1 cellular context compared by ENCODE assay signal in the genomic region with DNA sequence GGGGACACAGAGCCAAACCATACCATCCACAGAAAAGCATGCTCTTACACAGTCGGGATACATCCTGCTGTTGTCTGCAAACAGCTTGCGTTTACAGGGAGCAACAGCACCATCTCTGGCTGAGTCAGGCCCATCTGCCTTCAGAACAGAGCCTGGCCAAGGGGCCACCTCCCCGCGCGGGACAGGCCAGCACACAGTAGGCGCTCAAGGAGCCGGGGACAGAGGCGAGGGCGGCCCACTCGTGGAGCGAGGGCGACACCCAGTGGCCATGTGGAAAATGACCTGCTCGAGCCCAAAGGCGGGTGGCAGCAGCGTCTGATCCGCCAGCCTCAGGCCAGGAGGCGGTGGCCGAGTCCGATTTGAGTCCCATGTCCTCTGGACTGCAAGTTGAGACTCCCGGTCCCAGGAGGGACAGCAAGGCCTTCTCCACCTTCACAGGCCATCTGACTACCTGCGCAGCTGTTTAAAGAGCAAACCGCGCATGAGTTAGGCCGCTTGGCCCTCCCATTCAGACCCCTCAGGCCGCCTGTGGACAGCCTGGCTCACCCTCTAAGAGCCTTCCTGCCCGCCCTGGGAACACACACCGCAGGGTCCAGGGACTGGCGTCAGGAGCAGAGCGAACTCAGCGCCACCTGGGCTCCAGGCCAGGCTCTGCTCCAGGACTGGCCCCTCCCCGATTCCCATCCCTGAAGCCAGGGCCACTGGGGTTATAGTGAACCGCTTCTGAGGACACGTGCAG.
TF ChIP-seq lines count a peak whose summit lies in the region.

No MANE protein-coding gene starts in this region.

TF ChIP-seq in HepG2, 621 proteins besides CTCF, POLR2A, EP300 and RAD21 (continued from another document and continues in another):
- TF ChIP-seq, protein P1, sequence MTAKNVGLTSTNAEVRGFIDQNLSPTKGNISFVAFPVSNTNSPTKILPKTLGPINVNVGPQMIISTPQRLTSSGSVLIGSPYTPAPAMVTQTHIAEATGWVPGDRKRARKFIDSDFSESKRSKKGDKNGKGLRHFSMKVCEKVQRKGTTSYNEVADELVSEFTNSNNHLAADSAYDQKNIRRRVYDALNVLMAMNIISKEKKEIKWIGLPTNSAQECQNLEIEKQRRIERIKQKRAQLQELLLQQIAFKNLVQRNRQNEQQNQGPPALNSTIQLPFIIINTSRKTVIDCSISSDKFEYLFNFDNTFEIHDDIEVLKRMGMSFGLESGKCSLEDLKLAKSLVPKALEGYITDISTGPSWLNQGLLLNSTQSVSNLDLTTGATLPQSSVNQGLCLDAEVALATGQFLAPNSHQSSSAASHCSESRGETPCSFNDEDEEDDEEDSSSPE (CRISPR knock-in tag; IDR thresholded peaks at IDR 0.05) = no peak
- TF ChIP-seq HIVEP1 (CRISPR knock-in tag; IDR thresholded peaks at IDR 0.05) (no peak), SALL2 (CRISPR knock-in tag; IDR thresholded peaks at IDR 0.05) (peak; percentile 35; the same call in 1 of the 2 replicates), THAP11 (CRISPR knock-in tag; IDR thresholded peaks at IDR 0.05) (peak; percentile 64), GATA4 (IDR thresholded peaks at IDR 0.05; ENCODE audit: borderline replicate concordance, low read depth) (no peak), RARG (CRISPR knock-in tag; IDR thresholded peaks at IDR 0.05; ENCODE audit: low read depth) (no peak), KLF12 (CRISPR knock-in tag; IDR thresholded peaks at IDR 0.05; ENCODE audit: borderline replicate concordance) (peak; percentile 86; the same call in 1 of the 2 replicates), ZNF292 (CRISPR knock-in tag; IDR thresholded peaks at IDR 0.05; ENCODE audit: borderline replicate concordance, low read depth) (peak; percentile 95), FOSL1 (CRISPR knock-in tag; IDR thresholded peaks at IDR 0.05; ENCODE audit: borderline replicate concordance) (no peak), GZF1 (CRISPR knock-in tag; IDR thresholded peaks at IDR 0.05) (0 out of 2 replicates have a peak, but pooled peaks have one; percentile 16), SRY (CRISPR knock-in tag; IDR thresholded peaks at IDR 0.05) (no peak), KDM4B (CRISPR knock-in tag; IDR thresholded peaks at IDR 0.05) (peak; percentile 82; the same call in 1 of the 2 replicates), DNMT1 (CRISPR knock-in tag; IDR thresholded peaks at IDR 0.05) (no peak; the same call in 1 of the 2 replicates), ZBTB38 (CRISPR knock-in tag; IDR thresholded peaks at IDR 0.05) (peak; percentile 78), CAMTA2 (CRISPR knock-in tag; IDR thresholded peaks at IDR 0.05; ENCODE audit: borderline replicate concordance) (no peak; the same call in 1 of the 2 replicates), STAT5B (CRISPR knock-in tag; IDR thresholded peaks at IDR 0.05) (no peak), RELA (CRISPR knock-in tag; IDR thresholded peaks at IDR 0.05) (peak; percentile 64), ARNT (IDR thresholded peaks at IDR 0.05) (no peak), CBX1 (IDR thresholded peaks at IDR 0.05; ENCODE audit: low read depth) (peak; percentile 71), MTA3 (CRISPR knock-in tag; IDR thresholded peaks at IDR 0.05) (no peak), NKX3-1 (CRISPR knock-in tag; IDR thresholded peaks at IDR 0.05) (no peak), AKAP8 (CRISPR knock-in tag; IDR thresholded peaks at IDR 0.05) (0 out of 2 replicates have a peak, but pooled peaks have one; percentile 51), YEATS2 (CRISPR knock-in tag; IDR thresholded peaks at IDR 0.05; ENCODE audit: borderline replicate concordance) (peak; percentile 72; the same call in 1 of the 2 replicates), ZMYM2 (CRISPR knock-in tag; IDR thresholded peaks at IDR 0.05) (peak; percentile 68; the same call in 1 of the 2 replicates), ZNF326 (CRISPR knock-in tag; IDR thresholded peaks at IDR 0.05; ENCODE audit: borderline replicate concordance) (no peak), CREM (IDR thresholded peaks at IDR 0.05) (no peak), CREM (CRISPR knock-in tag; IDR thresholded peaks at IDR 0.05) (no peak)
- TF ChIP-seq, protein P2, sequence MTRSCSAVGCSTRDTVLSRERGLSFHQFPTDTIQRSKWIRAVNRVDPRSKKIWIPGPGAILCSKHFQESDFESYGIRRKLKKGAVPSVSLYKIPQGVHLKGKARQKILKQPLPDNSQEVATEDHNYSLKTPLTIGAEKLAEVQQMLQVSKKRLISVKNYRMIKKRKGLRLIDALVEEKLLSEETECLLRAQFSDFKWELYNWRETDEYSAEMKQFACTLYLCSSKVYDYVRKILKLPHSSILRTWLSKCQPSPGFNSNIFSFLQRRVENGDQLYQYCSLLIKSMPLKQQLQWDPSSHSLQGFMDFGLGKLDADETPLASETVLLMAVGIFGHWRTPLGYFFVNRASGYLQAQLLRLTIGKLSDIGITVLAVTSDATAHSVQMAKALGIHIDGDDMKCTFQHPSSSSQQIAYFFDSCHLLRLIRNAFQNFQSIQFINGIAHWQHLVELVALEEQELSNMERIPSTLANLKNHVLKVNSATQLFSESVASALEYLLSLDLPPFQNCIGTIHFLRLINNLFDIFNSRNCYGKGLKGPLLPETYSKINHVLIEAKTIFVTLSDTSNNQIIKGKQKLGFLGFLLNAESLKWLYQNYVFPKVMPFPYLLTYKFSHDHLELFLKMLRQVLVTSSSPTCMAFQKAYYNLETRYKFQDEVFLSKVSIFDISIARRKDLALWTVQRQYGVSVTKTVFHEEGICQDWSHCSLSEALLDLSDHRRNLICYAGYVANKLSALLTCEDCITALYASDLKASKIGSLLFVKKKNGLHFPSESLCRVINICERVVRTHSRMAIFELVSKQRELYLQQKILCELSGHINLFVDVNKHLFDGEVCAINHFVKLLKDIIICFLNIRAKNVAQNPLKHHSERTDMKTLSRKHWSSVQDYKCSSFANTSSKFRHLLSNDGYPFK (CRISPR knock-in tag; IDR thresholded peaks at IDR 0.05; ENCODE audit: borderline replicate concordance) = peak; percentile 79; the same call in 1 of the 2 replicates
- TF ChIP-seq, protein P3, sequence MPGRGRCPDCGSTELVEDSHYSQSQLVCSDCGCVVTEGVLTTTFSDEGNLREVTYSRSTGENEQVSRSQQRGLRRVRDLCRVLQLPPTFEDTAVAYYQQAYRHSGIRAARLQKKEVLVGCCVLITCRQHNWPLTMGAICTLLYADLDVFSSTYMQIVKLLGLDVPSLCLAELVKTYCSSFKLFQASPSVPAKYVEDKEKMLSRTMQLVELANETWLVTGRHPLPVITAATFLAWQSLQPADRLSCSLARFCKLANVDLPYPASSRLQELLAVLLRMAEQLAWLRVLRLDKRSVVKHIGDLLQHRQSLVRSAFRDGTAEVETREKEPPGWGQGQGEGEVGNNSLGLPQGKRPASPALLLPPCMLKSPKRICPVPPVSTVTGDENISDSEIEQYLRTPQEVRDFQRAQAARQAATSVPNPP (CRISPR knock-in tag; IDR thresholded peaks at IDR 0.05) = no peak
- TF ChIP-seq, protein P4, sequence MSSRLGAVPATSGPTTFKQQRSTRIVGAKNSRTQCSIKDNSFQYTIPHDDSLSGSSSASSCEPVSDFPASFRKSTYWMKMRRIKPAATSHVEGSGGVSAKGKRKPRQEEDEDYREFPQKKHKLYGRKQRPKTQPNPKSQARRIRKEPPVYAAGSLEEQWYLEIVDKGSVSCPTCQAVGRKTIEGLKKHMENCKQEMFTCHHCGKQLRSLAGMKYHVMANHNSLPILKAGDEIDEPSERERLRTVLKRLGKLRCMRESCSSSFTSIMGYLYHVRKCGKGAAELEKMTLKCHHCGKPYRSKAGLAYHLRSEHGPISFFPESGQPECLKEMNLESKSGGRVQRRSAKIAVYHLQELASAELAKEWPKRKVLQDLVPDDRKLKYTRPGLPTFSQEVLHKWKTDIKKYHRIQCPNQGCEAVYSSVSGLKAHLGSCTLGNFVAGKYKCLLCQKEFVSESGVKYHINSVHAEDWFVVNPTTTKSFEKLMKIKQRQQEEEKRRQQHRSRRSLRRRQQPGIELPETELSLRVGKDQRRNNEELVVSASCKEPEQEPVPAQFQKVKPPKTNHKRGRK (CRISPR knock-in tag; IDR thresholded peaks at IDR 0.05) = peak; percentile 68; the same call in 1 of the 2 replicates
- TF ChIP-seq, protein P5, sequence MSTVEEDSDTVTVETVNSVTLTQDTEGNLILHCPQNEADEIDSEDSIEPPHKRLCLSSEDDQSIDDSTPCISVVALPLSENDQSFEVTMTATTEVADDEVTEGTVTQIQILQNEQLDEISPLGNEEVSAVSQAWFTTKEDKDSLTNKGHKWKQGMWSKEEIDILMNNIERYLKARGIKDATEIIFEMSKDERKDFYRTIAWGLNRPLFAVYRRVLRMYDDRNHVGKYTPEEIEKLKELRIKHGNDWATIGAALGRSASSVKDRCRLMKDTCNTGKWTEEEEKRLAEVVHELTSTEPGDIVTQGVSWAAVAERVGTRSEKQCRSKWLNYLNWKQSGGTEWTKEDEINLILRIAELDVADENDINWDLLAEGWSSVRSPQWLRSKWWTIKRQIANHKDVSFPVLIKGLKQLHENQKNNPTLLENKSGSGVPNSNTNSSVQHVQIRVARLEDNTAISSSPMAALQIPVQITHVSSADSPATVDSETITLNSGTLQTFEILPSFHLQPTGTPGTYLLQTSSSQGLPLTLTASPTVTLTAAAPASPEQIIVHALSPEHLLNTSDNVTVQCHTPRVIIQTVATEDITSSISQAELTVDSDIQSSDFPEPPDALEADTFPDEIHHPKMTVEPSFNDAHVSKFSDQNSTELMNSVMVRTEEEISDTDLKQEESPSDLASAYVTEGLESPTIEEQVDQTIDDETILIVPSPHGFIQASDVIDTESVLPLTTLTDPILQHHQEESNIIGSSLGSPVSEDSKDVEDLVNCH (CRISPR knock-in tag; IDR thresholded peaks at IDR 0.05) = no peak
- TF ChIP-seq, protein P6, sequence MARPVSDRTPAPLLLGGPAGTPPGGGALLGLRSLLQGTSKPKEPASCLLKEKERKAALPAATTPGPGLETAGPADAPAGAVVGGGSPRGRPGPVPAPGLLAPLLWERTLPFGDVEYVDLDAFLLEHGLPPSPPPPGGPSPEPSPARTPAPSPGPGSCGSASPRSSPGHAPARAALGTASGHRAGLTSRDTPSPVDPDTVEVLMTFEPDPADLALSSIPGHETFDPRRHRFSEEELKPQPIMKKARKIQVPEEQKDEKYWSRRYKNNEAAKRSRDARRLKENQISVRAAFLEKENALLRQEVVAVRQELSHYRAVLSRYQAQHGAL (CRISPR knock-in tag; IDR thresholded peaks at IDR 0.05; ENCODE audit: not compliant biosample characterization) = peak; percentile 88
- TF ChIP-seq, protein P7, sequence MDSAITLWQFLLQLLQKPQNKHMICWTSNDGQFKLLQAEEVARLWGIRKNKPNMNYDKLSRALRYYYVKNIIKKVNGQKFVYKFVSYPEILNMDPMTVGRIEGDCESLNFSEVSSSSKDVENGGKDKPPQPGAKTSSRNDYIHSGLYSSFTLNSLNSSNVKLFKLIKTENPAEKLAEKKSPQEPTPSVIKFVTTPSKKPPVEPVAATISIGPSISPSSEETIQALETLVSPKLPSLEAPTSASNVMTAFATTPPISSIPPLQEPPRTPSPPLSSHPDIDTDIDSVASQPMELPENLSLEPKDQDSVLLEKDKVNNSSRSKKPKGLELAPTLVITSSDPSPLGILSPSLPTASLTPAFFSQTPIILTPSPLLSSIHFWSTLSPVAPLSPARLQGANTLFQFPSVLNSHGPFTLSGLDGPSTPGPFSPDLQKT (CRISPR knock-in tag; IDR thresholded peaks at IDR 0.05; ENCODE audit: borderline replicate concordance) = no peak
- TF ChIP-seq, protein P8, sequence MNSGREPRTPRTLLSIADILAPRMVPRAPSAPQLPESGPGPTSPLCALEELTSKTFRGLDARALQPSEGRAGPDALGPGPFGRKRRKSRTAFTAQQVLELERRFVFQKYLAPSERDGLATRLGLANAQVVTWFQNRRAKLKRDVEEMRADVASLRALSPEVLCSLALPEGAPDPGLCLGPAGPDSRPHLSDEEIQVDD (CRISPR knock-in tag; IDR thresholded peaks at IDR 0.05; ENCODE audit: borderline replicate concordance) = 0 out of 2 replicates have a peak, but pooled peaks have one; percentile 14
- TF ChIP-seq, protein P9, sequence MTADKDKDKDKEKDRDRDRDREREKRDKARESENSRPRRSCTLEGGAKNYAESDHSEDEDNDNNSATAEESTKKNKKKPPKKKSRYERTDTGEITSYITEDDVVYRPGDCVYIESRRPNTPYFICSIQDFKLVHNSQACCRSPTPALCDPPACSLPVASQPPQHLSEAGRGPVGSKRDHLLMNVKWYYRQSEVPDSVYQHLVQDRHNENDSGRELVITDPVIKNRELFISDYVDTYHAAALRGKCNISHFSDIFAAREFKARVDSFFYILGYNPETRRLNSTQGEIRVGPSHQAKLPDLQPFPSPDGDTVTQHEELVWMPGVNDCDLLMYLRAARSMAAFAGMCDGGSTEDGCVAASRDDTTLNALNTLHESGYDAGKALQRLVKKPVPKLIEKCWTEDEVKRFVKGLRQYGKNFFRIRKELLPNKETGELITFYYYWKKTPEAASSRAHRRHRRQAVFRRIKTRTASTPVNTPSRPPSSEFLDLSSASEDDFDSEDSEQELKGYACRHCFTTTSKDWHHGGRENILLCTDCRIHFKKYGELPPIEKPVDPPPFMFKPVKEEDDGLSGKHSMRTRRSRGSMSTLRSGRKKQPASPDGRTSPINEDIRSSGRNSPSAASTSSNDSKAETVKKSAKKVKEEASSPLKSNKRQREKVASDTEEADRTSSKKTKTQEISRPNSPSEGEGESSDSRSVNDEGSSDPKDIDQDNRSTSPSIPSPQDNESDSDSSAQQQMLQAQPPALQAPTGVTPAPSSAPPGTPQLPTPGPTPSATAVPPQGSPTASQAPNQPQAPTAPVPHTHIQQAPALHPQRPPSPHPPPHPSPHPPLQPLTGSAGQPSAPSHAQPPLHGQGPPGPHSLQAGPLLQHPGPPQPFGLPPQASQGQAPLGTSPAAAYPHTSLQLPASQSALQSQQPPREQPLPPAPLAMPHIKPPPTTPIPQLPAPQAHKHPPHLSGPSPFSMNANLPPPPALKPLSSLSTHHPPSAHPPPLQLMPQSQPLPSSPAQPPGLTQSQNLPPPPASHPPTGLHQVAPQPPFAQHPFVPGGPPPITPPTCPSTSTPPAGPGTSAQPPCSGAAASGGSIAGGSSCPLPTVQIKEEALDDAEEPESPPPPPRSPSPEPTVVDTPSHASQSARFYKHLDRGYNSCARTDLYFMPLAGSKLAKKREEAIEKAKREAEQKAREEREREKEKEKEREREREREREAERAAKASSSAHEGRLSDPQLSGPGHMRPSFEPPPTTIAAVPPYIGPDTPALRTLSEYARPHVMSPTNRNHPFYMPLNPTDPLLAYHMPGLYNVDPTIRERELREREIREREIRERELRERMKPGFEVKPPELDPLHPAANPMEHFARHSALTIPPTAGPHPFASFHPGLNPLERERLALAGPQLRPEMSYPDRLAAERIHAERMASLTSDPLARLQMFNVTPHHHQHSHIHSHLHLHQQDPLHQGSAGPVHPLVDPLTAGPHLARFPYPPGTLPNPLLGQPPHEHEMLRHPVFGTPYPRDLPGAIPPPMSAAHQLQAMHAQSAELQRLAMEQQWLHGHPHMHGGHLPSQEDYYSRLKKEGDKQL (CRISPR knock-in tag; IDR thresholded peaks at IDR 0.05; ENCODE audit: low read depth) = 0 out of 2 replicates have a peak, but pooled peaks have one; percentile 36
- TF ChIP-seq, protein P10, sequence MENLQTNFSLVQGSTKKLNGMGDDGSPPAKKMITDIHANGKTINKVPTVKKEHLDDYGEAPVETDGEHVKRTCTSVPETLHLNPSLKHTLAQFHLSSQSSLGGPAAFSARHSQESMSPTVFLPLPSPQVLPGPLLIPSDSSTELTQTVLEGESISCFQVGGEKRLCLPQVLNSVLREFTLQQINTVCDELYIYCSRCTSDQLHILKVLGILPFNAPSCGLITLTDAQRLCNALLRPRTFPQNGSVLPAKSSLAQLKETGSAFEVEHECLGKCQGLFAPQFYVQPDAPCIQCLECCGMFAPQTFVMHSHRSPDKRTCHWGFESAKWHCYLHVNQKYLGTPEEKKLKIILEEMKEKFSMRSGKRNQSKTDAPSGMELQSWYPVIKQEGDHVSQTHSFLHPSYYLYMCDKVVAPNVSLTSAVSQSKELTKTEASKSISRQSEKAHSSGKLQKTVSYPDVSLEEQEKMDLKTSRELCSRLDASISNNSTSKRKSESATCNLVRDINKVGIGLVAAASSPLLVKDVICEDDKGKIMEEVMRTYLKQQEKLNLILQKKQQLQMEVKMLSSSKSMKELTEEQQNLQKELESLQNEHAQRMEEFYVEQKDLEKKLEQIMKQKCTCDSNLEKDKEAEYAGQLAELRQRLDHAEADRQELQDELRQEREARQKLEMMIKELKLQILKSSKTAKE (CRISPR knock-in tag; IDR thresholded peaks at IDR 0.05; ENCODE audit: borderline replicate concordance) = no peak
